ENCODE assay signal across 14 cellular contexts in the genomic region with DNA sequence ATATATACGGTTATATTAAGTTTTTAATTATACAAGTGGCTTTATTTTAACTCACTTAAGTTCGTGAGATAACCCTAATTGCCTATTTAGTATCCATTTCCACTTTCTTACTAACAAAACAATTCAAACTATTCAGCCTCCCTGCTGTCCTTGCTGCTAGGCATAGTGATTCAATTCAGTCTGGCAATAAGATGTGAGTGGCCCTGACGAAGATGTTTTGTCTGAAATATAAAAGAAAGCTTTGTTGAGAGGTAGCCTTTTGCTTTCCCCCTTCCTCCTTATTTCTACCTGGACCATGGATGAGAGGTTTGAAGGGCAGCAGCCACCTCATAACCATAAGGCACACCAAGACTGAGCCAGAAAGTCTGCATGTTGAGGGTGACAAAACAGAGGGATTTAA.
DNase-seq lines count a peak whose midpoint lies in the region; ATAC-seq and TF ChIP-seq lines count a peak whose summit lies in the region.
"Had no signal": no experiment of that assay in that cellular context is flagged by ENCODE, and none has a peak within 500 bp of the region (broad histone marks: within the 10 kb centered on the region; RNA-seq: fewer than 3 reads in every experiment).

No MANE protein-coding gene starts in this region.

- ATAC-seq in activated CD8-positive, alpha-beta T cell treated with anti-CD3 and anti-CD28 coated beads, Interleukin-2, amount 10 ng/mL, durations not matched to agents 7 days and 5 days: no peak

- CTCF ChIA-PET in activated CD8-positive, alpha-beta T cell treated with anti-CD3 and anti-CD28 coated beads, Interleukin-2, amount 10 ng/mL, durations not matched to agents 7 days and 5 days (lab: Charles Lee): no interaction called here

- H3K36me3 Mint-ChIP-seq in chondrocyte (ENCODE audit: low read depth) (peaks cover 2% of the 10 kb centered on the region), osteocyte (ENCODE audit: unreplicated experiment) (no peaks in the 10 kb centered on the region)
- H3K36me3 Mint-ChIP-seq in activated CD8-positive, alpha-beta T cell treated with anti-CD3 and anti-CD28 coated beads, Interleukin-2, amount 10 ng/mL, durations not matched to agents 7 days and 5 days (ENCODE audit: low read depth): no peaks in the 10 kb centered on the region

- H3K4me3 ChIP-seq in HUES48 (ENCODE audit: low read depth, low read length) (no peak overlapping the region), iPS-15b (ENCODE audit: low read depth, low read length) (no peak overlapping the region)

- H3K27ac ChIP-seq in HUES48 (ENCODE audit: low read depth, low read length): peak overlapping the region; percentile 62

- no peak overlapping the region for H3K9ac ChIP-seq in HUES48 (ENCODE audit: low read depth, low read length)
- peak overlapping the region; percentile 50 for H3K9ac ChIP-seq in iPS-15b (ENCODE audit: low read depth, low read length)

- peaks cover 45% of the 10 kb centered on the region for H3K4me1 Mint-ChIP-seq in chondrocyte (ENCODE audit: low read depth)
- peaks cover 42% of the 10 kb centered on the region for H3K4me1 Mint-ChIP-seq in osteocyte (ENCODE audit: unreplicated experiment)
- no peaks in the 10 kb centered on the region for H3K4me1 Mint-ChIP-seq in activated CD8-positive, alpha-beta T cell treated with anti-CD3 and anti-CD28 coated beads, Interleukin-2, amount 10 ng/mL, durations not matched to agents 7 days and 5 days (ENCODE audit: low read depth)

- H3K4me3 Mint-ChIP-seq in chondrocyte (ENCODE audit: unreplicated experiment) (no peak overlapping the region), osteocyte (ENCODE audit: unreplicated experiment) (no peak overlapping the region)
- H3K4me3 Mint-ChIP-seq in activated CD8-positive, alpha-beta T cell treated with anti-CD3 and anti-CD28 coated beads, Interleukin-2, amount 10 ng/mL, durations not matched to agents 7 days and 5 days: no peak overlapping the region

- TF ChIP-seq CTCF in chondrocyte (IDR thresholded peaks at IDR 0.05) (no peak), osteocyte (IDR thresholded peaks at IDR 0.05) (no peak)

- no peaks in the 10 kb centered on the region for H3K9me3 Mint-ChIP-seq in chondrocyte (ENCODE audit: low read depth)
- no peaks in the 10 kb centered on the region for H3K9me3 Mint-ChIP-seq in osteocyte (ENCODE audit: unreplicated experiment)
- no peaks in the 10 kb centered on the region for H3K9me3 Mint-ChIP-seq in activated CD8-positive, alpha-beta T cell treated with anti-CD3 and anti-CD28 coated beads, Interleukin-2, amount 10 ng/mL, durations not matched to agents 7 days and 5 days (ENCODE audit: insufficient read depth)

- DNase-seq in chondrocyte (ENCODE audit: low spot score) (no peak), osteocyte (ENCODE audit: extremely low spot score, unreplicated experiment) (no peak), AG08396 (ENCODE audit: low spot score) (no peak)
- DNase-seq in activated CD8-positive, alpha-beta T cell treated with anti-CD3 and anti-CD28 coated beads, Interleukin-2, amount 10 ng/mL, durations not matched to agents 7 days and 5 days: no peak
- DNase-seq in activated T-cell treated with anti-CD3 and anti-CD28 coated beads, Interleukin-2, amount 50 U/mL, for 1 hour: no peak
- DNase-seq: GOT3, IMR-90, Kasumi-1, NCI-H1930, NCI-H510A, RPMI8226, SW 1271 had no signal

- POLR2A ChIA-PET in activated CD8-positive, alpha-beta T cell treated with anti-CD3 and anti-CD28 coated beads, Interleukin-2, amount 10 ng/mL, durations not matched to agents 7 days and 5 days (lab: Charles Lee): no interaction called here

- H3K4me1 ChIP-seq in HUES48 (ENCODE audit: control insufficient read depth, insufficient read depth, low read length) (peaks cover 11% of the 10 kb centered on the region), iPS-15b (ENCODE audit: control insufficient read depth, insufficient read depth, low read length) (peaks cover 2% of the 10 kb centered on the region)

- H3K27ac Mint-ChIP-seq in chondrocyte (ENCODE audit: unreplicated experiment) (peak overlapping the region; percentile 74), osteocyte (ENCODE audit: unreplicated experiment) (peak overlapping the region; percentile 54)
- H3K27ac Mint-ChIP-seq in activated CD8-positive, alpha-beta T cell treated with anti-CD3 and anti-CD28 coated beads, Interleukin-2, amount 10 ng/mL, durations not matched to agents 7 days and 5 days: no peak overlapping the region

- H3K27me3 ChIP-seq in HUES48 (ENCODE audit: control insufficient read depth, insufficient read depth, low read length) (no peaks in the 10 kb centered on the region), iPS-15b (ENCODE audit: control insufficient read depth, insufficient read depth, low read length) (no peaks in the 10 kb centered on the region)

- H3K9me3 ChIP-seq in HUES48 (ENCODE audit: control insufficient read depth, insufficient read depth, low read length) (no peaks in the 10 kb centered on the region), iPS-15b (ENCODE audit: control insufficient read depth, insufficient read depth, low read length) (no peaks in the 10 kb centered on the region)

- H3K27me3 Mint-ChIP-seq in chondrocyte (ENCODE audit: low read depth) (peaks cover 2% of the 10 kb centered on the region), osteocyte (ENCODE audit: unreplicated experiment) (peaks cover 4% of the 10 kb centered on the region)
- H3K27me3 Mint-ChIP-seq in activated CD8-positive, alpha-beta T cell treated with anti-CD3 and anti-CD28 coated beads, Interleukin-2, amount 10 ng/mL, durations not matched to agents 7 days and 5 days (ENCODE audit: low read depth): peaks cover 4% of the 10 kb centered on the region

- H3K36me3 ChIP-seq in HUES48 (ENCODE audit: control insufficient read depth, insufficient read depth, low read length): no peaks in the 10 kb centered on the region
- no peaks in the 10 kb centered on the region for H3K36me3 ChIP-seq in iPS-15b (ENCODE audit: control insufficient read depth, insufficient read depth, low read length)
